In genomic region chr19:58518261-58519086, GRCh38 we compare ENCODE assay signal across 8 cellular contexts. TPM values are rescaled to one million over a fixed set of nuclear protein-coding genes. Genes with fewer than 3 reads are reported as not detected.
A peak's percentile ranks its signal among the peaks of the same experiment; 100 is the strongest.
DNase-seq lines count a peak whose midpoint lies in the region; ATAC-seq, FAIRE-seq and TF ChIP-seq lines count a peak whose summit lies in the region.

No MANE protein-coding gene starts in this region.

- peak overlapping the region; percentile 80 for H3K9ac ChIP-seq in NT2/D1 (ENCODE audit: insufficient read length, low read depth)

- no peaks in the 10 kb centered on the region for H3K9me3 ChIP-seq in NT2/D1 (ENCODE audit: insufficient read depth, low read length)

- no peaks in the 10 kb centered on the region for H3K36me3 Mint-ChIP-seq in natural killer cell

- FAIRE-seq in HTR-8/SVneo (lab: Jason Lieb, UNC), result no peak

- no peak for DNase-seq in NT2/D1 (ENCODE audit: low read depth, low spot score)
- no peak for DNase-seq in coronary artery (ENCODE audit: low spot score)
- no peak for DNase-seq in natural killer cell
- no peak for DNase-seq in nucleus accumbens (lab: John Stamatoyannopoulos, UW)
- no peak for DNase-seq in HTR-8/SVneo (ENCODE audit: insufficient read length, low spot score)
- DNase-seq in GM10266 (ENCODE audit: extremely low spot score), result no peak

- H3K36me3 ChIP-seq in NT2/D1 (ENCODE audit: insufficient read depth, insufficient read length, low read length), result peaks cover 14% of the 10 kb centered on the region

- H3K27me3 Mint-ChIP-seq in natural killer cell (ENCODE audit: low read depth in 2 of 2), result no peaks in the 10 kb centered on the region

- intact Hi-C loops in natural killer cell (cut with micrococcal nuclease), result loop anchor here (1.0 to 2.0 kb wide), 2 partner anchors 19 to 336 kb away; partner anchors contain the start of gene ZNF274

- peak overlapping the region; percentile 83 for H3K4me3 ChIP-seq in GM08714 (ENCODE audit: low read length)
- peak overlapping the region; percentile 59 for H3K4me3 ChIP-seq in NT2/D1 (ENCODE audit: insufficient read length, low read depth)
- H3K4me3 ChIP-seq in coronary artery, result peak overlapping the region; percentile 93

- peaks cover 25 to 57% of the 10 kb centered on the region in 2 donors for H3K4me1 Mint-ChIP-seq in natural killer cell

- peak overlapping the region; percentile 91 to 98 for H3K27ac ChIP-seq in coronary artery

- no peaks in the 10 kb centered on the region for H3K27me3 ChIP-seq in NT2/D1 (ENCODE audit: insufficient read depth, insufficient read length)

- H3K27ac Mint-ChIP-seq in natural killer cell, result peak overlapping the region; percentile 97 to 100

- H3K4me3 Mint-ChIP-seq in natural killer cell, result peak overlapping the region; percentile 97

- TF ChIP-seq CTCF in coronary artery (IDR thresholded peaks at IDR 0.05), result no peak
- TF ChIP-seq CTCF in natural killer cell (IDR thresholded peaks at IDR 0.05), result no peak
- no peak for TF ChIP-seq CTCF in GM10266 (IDR thresholded peaks at IDR 0.05; ENCODE audit: control insufficient read depth, insufficient read depth, low read depth, missing control alignments)

- ATAC-seq in natural killer cell, result no peak
- ATAC-seq in HG03139 (IDR thresholded peaks at IDR 0.05; ENCODE audit: unreplicated experiment), result no peak

- H3K9me3 Mint-ChIP-seq in natural killer cell, result no peaks in the 10 kb centered on the region

- H3K4me1 ChIP-seq in NT2/D1 (ENCODE audit: insufficient read depth, insufficient read length), result peaks cover 15% of the 10 kb centered on the region

RNA-seq across cellular contexts. Expression of gene ZBTB45, which starts 1.1 kb away (rescaled TPM):
- 10 to 100 TPM in 1 of 3 donors, 1 to 10 TPM in 2; 9.6 to 12.6 (median 9.8) TPM for total RNA-seq in natural killer cell

RNA-seq across cellular contexts. Expression of gene SLC27A5, which starts 6.7 kb away (rescaled TPM):
- total RNA-seq in natural killer cell, result 1 to 10 TPM; 4.6 to 7.0 (median 4.7) TPM

RNA-seq across cellular contexts. Expression of gene TRIM28, which starts 25.4 kb away (rescaled TPM):
- 100 to 1,000 TPM; 330 to 451 (median 408) TPM for total RNA-seq in natural killer cell

RNA-seq across cellular contexts. Expression of gene CHMP2A, which starts 36.4 kb away (rescaled TPM):
- total RNA-seq in natural killer cell, result 10 to 100 TPM; 82.7 to 95.7 (median 94.7) TPM

RNA-seq across cellular contexts. Expression of gene UBE2M, which starts 39.9 kb away (rescaled TPM):
- total RNA-seq in natural killer cell, result 10 to 100 TPM; 71.0 to 89.5 (median 81.9) TPM
